ENCODE assay signal across 28 cellular contexts in genomic region chr4:65798498-65799127, GRCh38.
A peak's percentile ranks its signal among the peaks of the same experiment; 100 is the strongest.
DNase-seq lines count a peak whose midpoint lies in the region; ATAC-seq and TF ChIP-seq lines count a peak whose summit lies in the region.
"Had no signal": no experiment of that assay in that cellular context is flagged by ENCODE, and none has a peak within 500 bp of the region (broad histone marks: within the 10 kb centered on the region; RNA-seq: fewer than 3 reads in every experiment).

No MANE protein-coding gene starts in this region.

- WGBS in endodermal cell (ENCODE audit: insufficient coverage in 1 of 2, insufficient read length in 1 of 2), 2 experiments = 92 to 100% methylated on average over 1 to 2 of the region's 2 CpGs

- no peak overlapping the region for H3K4me2 ChIP-seq in neural progenitor cell

- H3K4me1 ChIP-seq in endodermal cell (ENCODE audit: control insufficient read depth, insufficient read depth, low read length) (peaks cover 2% of the 10 kb centered on the region), neural progenitor cell (no peaks in the 10 kb centered on the region)
- H3K4me1 ChIP-seq: heart left ventricle had no signal

- H3K27ac ChIP-seq in endodermal cell (ENCODE audit: low read depth, low read length) (no peak overlapping the region), neural progenitor cell (no peak overlapping the region)
- H3K27ac ChIP-seq: heart left ventricle, VCaP had no signal

- H3K4me1 Mint-ChIP-seq in endodermal cell (peaks cover 7% of the 10 kb centered on the region), neural progenitor cell (peaks cover 12% of the 10 kb centered on the region)
- H3K4me1 Mint-ChIP-seq: CD4-positive, alpha-beta memory T cell; central memory CD8-positive, alpha-beta T cell had no signal

- H3K9me3 ChIP-seq in endodermal cell (ENCODE audit: control insufficient read depth, low read length) (no peaks in the 10 kb centered on the region), neural progenitor cell (ENCODE audit: low read depth) (no peaks in the 10 kb centered on the region)

- H3K27ac Mint-ChIP-seq in endodermal cell = peak overlapping the region; percentile 52
- H3K27ac Mint-ChIP-seq in neural progenitor cell = no peak overlapping the region
- H3K27ac Mint-ChIP-seq: activated naive CD4-positive, alpha-beta T cell treated with anti-CD3 and anti-CD28 coated beads, Interleukin-2, amount 50 U/mL, for 72 hours; CD4-positive, alpha-beta memory T cell; natural killer cell treated with Interleukin-12 subunit alpha and Interleukin-12 subunit beta and Interleukin-15 and Interleukin-18, amount 100 ng/mL, for 72 hours; T-helper 2 cell treated with Interferon-gamma antibody and Interleukin-4, amounts not matched to agents 5 μg/mL and 100 μg/mL, for 36 hours had no signal

- H3K27me3 Mint-ChIP-seq in endodermal cell (ENCODE audit: insufficient read depth) (no peaks in the 10 kb centered on the region), neural progenitor cell (ENCODE audit: insufficient read depth, low read depth) (peaks cover 2% of the 10 kb centered on the region)
- H3K27me3 Mint-ChIP-seq: CD4-positive, alpha-beta memory T cell; central memory CD8-positive, alpha-beta T cell; natural killer cell treated with Interleukin-12 subunit alpha and Interleukin-12 subunit beta and Interleukin-15 and Interleukin-18, amount 100 ng/mL, for 72 hours had no signal

- no peak for ATAC-seq in HG03039 (IDR thresholded peaks at IDR 0.05; ENCODE audit: unreplicated experiment)
- ATAC-seq: activated naive CD4-positive, alpha-beta T cell treated with anti-CD3 and anti-CD28 coated beads, Interleukin-2, amount 50 U/mL, for 72 hours; heart left ventricle; left colon; natural killer cell treated with Interleukin-12 subunit alpha and Interleukin-12 subunit beta and Interleukin-15 and Interleukin-18, amount 100 ng/mL, for 72 hours; SK-N-SH treated with all-trans-retinoic acid at 6 μM for 48 hours had no signal

- peak overlapping the region; percentile 35 for H2AFZ ChIP-seq in neural progenitor cell (replicated peaks)

- H3K79me2 ChIP-seq in neural progenitor cell (ENCODE audit: low read depth) = no peaks in the 10 kb centered on the region

- H3K4me3 ChIP-seq in endodermal cell (ENCODE audit: low read length) = no peak overlapping the region
- no peak overlapping the region for H3K4me3 ChIP-seq in neural progenitor cell
- H3K4me3 ChIP-seq: heart left ventricle had no signal

- no peak overlapping the region for H3K9ac ChIP-seq in endodermal cell (ENCODE audit: extremely low read depth, low read length, poor library complexity, severe bottlenecking)
- no peak overlapping the region for H3K9ac ChIP-seq in neural progenitor cell

- H3F3A ChIP-seq in neural progenitor cell (ENCODE audit: low read depth) = no peaks in the 10 kb centered on the region

- H3K27me3 ChIP-seq in endodermal cell (ENCODE audit: control insufficient read depth, insufficient read depth, low read length, poor library complexity, severe bottlenecking) = no peaks in the 10 kb centered on the region
- H3K27me3 ChIP-seq in neural progenitor cell = no peaks in the 10 kb centered on the region
- H3K27me3 ChIP-seq: heart left ventricle had no signal

- H3K36me3 Mint-ChIP-seq in endodermal cell (ENCODE audit: low read depth) = no peaks in the 10 kb centered on the region
- H3K36me3 Mint-ChIP-seq in neural progenitor cell = no peaks in the 10 kb centered on the region
- H3K36me3 Mint-ChIP-seq: activated naive CD4-positive, alpha-beta T cell treated with anti-CD3 and anti-CD28 coated beads, Interleukin-2, amount 50 U/mL, for 72 hours; CD4-positive, alpha-beta memory T cell had no signal

- H3K4me3 Mint-ChIP-seq in endodermal cell (no peak overlapping the region), neural progenitor cell (no peak overlapping the region)
- H3K4me3 Mint-ChIP-seq: CD4-positive, alpha-beta memory T cell; central memory CD8-positive, alpha-beta T cell; natural killer cell treated with Interleukin-12 subunit alpha and Interleukin-12 subunit beta and Interleukin-15 and Interleukin-18, amount 100 ng/mL, for 72 hours; T-helper 2 cell treated with Interferon-gamma antibody and Interleukin-4, amounts not matched to agents 5 μg/mL and 100 μg/mL, for 36 hours had no signal

- H3K36me3 ChIP-seq in endodermal cell (ENCODE audit: control insufficient read depth, insufficient read depth, low read length) (no peaks in the 10 kb centered on the region), neural progenitor cell (no peaks in the 10 kb centered on the region)
- H3K36me3 ChIP-seq: heart left ventricle had no signal

- H3K9me3 Mint-ChIP-seq in endodermal cell = no peaks in the 10 kb centered on the region
- H3K9me3 Mint-ChIP-seq in neural progenitor cell = no peaks in the 10 kb centered on the region
- H3K9me3 Mint-ChIP-seq: T-helper 2 cell treated with Interferon-gamma antibody and Interleukin-4, amounts not matched to agents 5 μg/mL and 100 μg/mL, for 36 hours had no signal

- no peak for TF ChIP-seq CTCF in endodermal cell (conservative IDR thresholded peaks at IDR 0.05)
- no peak for TF ChIP-seq CTCF in neural progenitor cell (IDR thresholded peaks at IDR 0.05)

- no peaks in the 10 kb centered on the region for H4K20me1 ChIP-seq in neural progenitor cell (ENCODE audit: low read depth)

- peak; percentile 10 for DNase-seq in NCI-H1694 treated with DMSO at 0.1 percent for 48 hours (lab: John Stamatoyannopoulos, UW)
- DNase-seq in NCI-H1694 (lab: John Stamatoyannopoulos, UW) = no peak
- peak; percentile 72 for DNase-seq in NCI-H69 (lab: John Stamatoyannopoulos, UW)
- DNase-seq in endodermal cell = no peak
- DNase-seq in neural progenitor cell (ENCODE audit: low spot score) = no peak
- no peak for DNase-seq in NCI-H82 (lab: John Stamatoyannopoulos, UW)
- DNase-seq in SKM-1 (lab: John Stamatoyannopoulos, UW; ENCODE audit: unreplicated experiment) = no peak
- DNase-seq: activated CD4-positive, alpha-beta T cell treated with anti-CD3 and anti-CD28 coated beads, Interleukin-2, amount 50 U/mL, for 4 hours; anterior cingulate cortex; CD4-positive, alpha-beta memory T cell; dermis blood vessel endothelial cell; DMS79; heart left ventricle; left colon; midbrain; NCI-H2081; NCI-H524; retina; small intestine; stimulated activated CD4-positive, alpha-beta T cell treated with anti-CD3 and anti-CD28 coated beads, Interleukin-2, amount 100 ng/mL, for 24 hours; substantia nigra had no signal

Comparison
In these comparisons a context has a peak if more than half of its experiments do, and no peak if none do; other contexts are left out.
1. DNase-seq: peak in NCI-H1694 treated with DMSO at 0.1 percent for 48 hours (single experiment) and NCI-H69 (single experiment); none in NCI-H1694 (single experiment), endodermal cell (single experiment), neural progenitor cell (single experiment), NCI-H82 (single experiment) and SKM-1 (single experiment).